ENCODE assay signal across 1 cellular context in genomic region chr7:47572939-47573757, GRCh38.
TF ChIP-seq lines count a peak whose summit lies in the region.

No MANE protein-coding gene starts in this region.

TF ChIP-seq in HepG2, 621 proteins besides CTCF, POLR2A, EP300 and RAD21 (continued from another document and continues in another):
- no peak for TF ChIP-seq HMGXB4 (CRISPR knock-in tag; IDR thresholded peaks at IDR 0.05; ENCODE audit: borderline replicate concordance in 1 of 2, low read depth in 1 of 2)
- TF ChIP-seq ZNF609 (CRISPR knock-in tag; IDR thresholded peaks at IDR 0.05; ENCODE audit: borderline replicate concordance), result 0 out of 2 replicates have a peak, but pooled peaks have one; percentile 19
- no peak for TF ChIP-seq ZNF382 (CRISPR knock-in tag; IDR thresholded peaks at IDR 0.05; ENCODE audit: borderline replicate concordance)
- TF ChIP-seq TARDBP (CRISPR knock-in tag; IDR thresholded peaks at IDR 0.05), result peak; percentile 17; the same call in 1 of the 2 replicates
- TF ChIP-seq ZFY (CRISPR knock-in tag; IDR thresholded peaks at IDR 0.05), result 0 out of 2 replicates have a peak, but pooled peaks have one; percentile 1
- 0 out of 2 replicates have a peak, but pooled peaks have one; percentile 21 for TF ChIP-seq HNF4A (CRISPR knock-in tag; IDR thresholded peaks at IDR 0.05)
- no peak for TF ChIP-seq HNF1A (IDR thresholded peaks at IDR 0.05; ENCODE audit: low read depth)
- TF ChIP-seq HNF1A (CRISPR knock-in tag; IDR thresholded peaks at IDR 0.05; ENCODE audit: borderline replicate concordance), result peak; percentile 17
- TF ChIP-seq HNF1B (CRISPR knock-in tag; IDR thresholded peaks at IDR 0.05), result peak; percentile 34; the same call in 1 of the 2 replicates
- TF ChIP-seq SNAPC5 (CRISPR knock-in tag; IDR thresholded peaks at IDR 0.05; ENCODE audit: borderline replicate concordance), result no peak
- peak; percentile 17; the same call in 1 of the 2 replicates for TF ChIP-seq IKZF5 (CRISPR knock-in tag; IDR thresholded peaks at IDR 0.05)
- 0 out of 2 replicates have a peak, but pooled peaks have one; percentile 31 for TF ChIP-seq THAP9 (CRISPR knock-in tag; IDR thresholded peaks at IDR 0.05; ENCODE audit: borderline replicate concordance)
- peak; percentile 64 for TF ChIP-seq MAX (IDR thresholded peaks at IDR 0.05)
- TF ChIP-seq ZNF607 (CRISPR knock-in tag; IDR thresholded peaks at IDR 0.05; ENCODE audit: borderline replicate concordance), result 0 out of 2 replicates have a peak, but pooled peaks have one; percentile 28
- TF ChIP-seq ZFP37 (CRISPR knock-in tag; IDR thresholded peaks at IDR 0.05; ENCODE audit: borderline replicate concordance), result 0 out of 2 replicates have a peak, but pooled peaks have one; percentile 26
- TF ChIP-seq ZNF512B (CRISPR knock-in tag; IDR thresholded peaks at IDR 0.05; ENCODE audit: borderline replicate concordance), result peak; percentile 14; the same call in 1 of the 2 replicates
- TF ChIP-seq KDM5B (CRISPR knock-in tag; IDR thresholded peaks at IDR 0.05; ENCODE audit: borderline replicate concordance), result peak; percentile 5; the same call in 1 of the 2 replicates
- no peak for TF ChIP-seq NR3C1 (CRISPR knock-in tag; IDR thresholded peaks at IDR 0.05)
- TF ChIP-seq ZNF687 (CRISPR knock-in tag; IDR thresholded peaks at IDR 0.05), result peak; percentile 74
